In the genomic region with DNA sequence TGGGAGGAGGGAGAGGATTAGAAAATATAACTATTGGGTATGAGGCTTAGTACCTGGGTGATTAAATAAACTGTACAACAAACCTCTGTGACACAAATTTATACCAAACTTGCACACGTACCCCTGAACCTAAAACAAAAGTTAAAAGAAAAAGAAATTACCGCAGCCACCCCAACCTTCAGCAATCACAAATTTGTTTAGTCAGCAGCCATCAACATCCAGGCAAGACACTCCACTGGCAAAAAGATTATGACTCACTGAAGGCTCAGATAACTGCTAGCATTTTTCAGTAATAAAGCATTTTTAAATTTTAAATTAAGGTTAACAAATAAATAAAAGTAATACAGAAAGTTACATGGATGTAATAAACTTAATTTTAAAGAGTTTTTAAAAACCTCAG, we compare ENCODE assay signal across 23 cellular contexts. TPM values are rescaled to one million over a fixed set of nuclear protein-coding genes. Genes with fewer than 3 reads are reported as not detected.
"Had no signal": no experiment of that assay in that cellular context is flagged by ENCODE, and none has a peak within 500 bp of the region (broad histone marks: within the 10 kb centered on the region; RNA-seq: fewer than 3 reads in every experiment).

No MANE protein-coding gene starts in this region.

- H3K27ac ChIP-seq: hepatocyte, left ventricle myocardium inferior, ovary, right atrium auricular region, sigmoid colon, spleen, suprapubic skin, thoracic aorta, tibial artery, upper lobe of right lung had no signal

- H2AFZ ChIP-seq: hepatocyte had no signal

- H3K9me3 ChIP-seq: left ventricle myocardium inferior, mucosa of descending colon, ovary, right atrium auricular region, sigmoid colon, suprapubic skin, thoracic aorta, tibial artery, upper lobe of right lung had no signal

- FAIRE-seq: small intestine, urothelium cell line had no signal

- H3K4me2 ChIP-seq: hepatocyte had no signal

- H3K4me1 ChIP-seq: left ventricle myocardium inferior, right atrium auricular region, sigmoid colon, spleen, suprapubic skin, tibial artery, upper lobe of right lung had no signal

- DNase-seq: kidney; left ventricle myocardium inferior; mesendoderm; midbrain; mucosa of descending colon; naive thymus-derived CD4-positive, alpha-beta T cell; ovary; sigmoid colon; small intestine; spleen; stimulated activated CD4-positive, alpha-beta T cell treated with anti-CD3 and anti-CD28 coated beads, Interleukin-4, amount 100 ng/mL, for 24 hours; stimulated activated naive CD4-positive, alpha-beta T cell; tibial artery; trophoblast cell; upper lobe of right lung had no signal

- ATAC-seq: mucosa of descending colon; naive thymus-derived CD4-positive, alpha-beta T cell; natural killer cell treated with Interleukin-12 subunit alpha and Interleukin-12 subunit beta and Interleukin-15 and Interleukin-18, amount 100 ng/mL, for 72 hours; stimulated activated effector memory CD8-positive, alpha-beta T cell treated with anti-CD3 and anti-CD28 coated beads, Interleukin-12 subunit alpha, Interleukin-12 subunit beta, amount 100 ng/mL, for 72 hours; upper lobe of right lung had no signal

- H3K36me3 ChIP-seq: left ventricle myocardium inferior, ovary, right atrium auricular region, sigmoid colon, spleen, suprapubic skin, thoracic aorta, tibial artery, upper lobe of right lung had no signal

- H3K27me3 ChIP-seq: hepatocyte, ovary, right atrium auricular region, sigmoid colon, spleen, suprapubic skin, tibial artery, upper lobe of right lung had no signal

- H3K4me3 ChIP-seq: hepatocyte, left ventricle myocardium inferior, lung, mucosa of descending colon, ovary, right atrium auricular region, sigmoid colon, spleen, suprapubic skin, thoracic aorta, tibial artery, upper lobe of right lung had no signal

RNA-seq across cellular contexts. Expression of a gene that starts 14.4 kb away (rescaled TPM):
- total RNA-seq: thoracic aorta had no signal
- polyA plus RNA-seq: naive thymus-derived CD4-positive, alpha-beta T cell had no signal
